Comparison of ENCODE assay signal across 20 cellular contexts in the genomic region with DNA sequence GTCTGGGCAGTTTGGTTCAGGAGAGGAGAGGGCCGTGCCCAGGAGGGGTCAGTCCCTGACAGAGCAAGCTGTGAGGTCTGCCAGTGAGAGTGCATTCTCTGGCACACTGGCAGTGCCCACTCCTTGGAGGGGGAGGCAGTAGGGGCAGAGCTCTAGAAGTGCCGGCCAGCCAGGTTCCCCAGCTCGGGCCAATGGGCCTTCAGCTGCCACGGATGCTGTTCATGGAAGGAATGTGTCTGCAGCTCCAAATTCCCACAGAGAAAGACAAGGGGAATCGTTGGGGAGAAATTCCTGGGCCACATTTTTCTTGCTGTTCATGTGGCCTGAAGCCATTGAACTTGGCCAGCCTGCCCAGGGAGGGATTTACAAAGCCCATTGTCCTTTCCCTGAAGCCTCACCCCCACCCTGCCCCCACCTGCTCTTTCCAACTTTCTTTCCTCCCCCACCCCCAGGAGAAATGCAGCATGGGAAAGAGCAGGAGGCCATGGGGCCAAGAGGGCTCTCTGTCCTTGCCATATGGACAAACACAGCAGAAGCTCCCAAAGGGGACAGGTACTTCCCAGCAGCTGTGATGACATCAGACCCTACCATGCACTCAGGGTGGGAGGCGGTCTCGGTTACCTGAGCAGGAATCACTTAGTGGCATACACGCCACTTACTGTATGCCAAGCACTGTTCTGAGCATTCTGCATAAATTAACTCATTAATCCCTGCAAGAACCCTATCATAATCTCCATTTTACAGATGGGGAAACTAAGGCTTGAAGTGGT.
DNase-seq lines count a peak whose midpoint lies in the region; ATAC-seq, FAIRE-seq and TF ChIP-seq lines count a peak whose summit lies in the region.
"Had no signal": no experiment of that assay in that cellular context is flagged by ENCODE, and none has a peak within 500 bp of the region (broad histone marks: within the 10 kb centered on the region; RNA-seq: fewer than 3 reads in every experiment).

No MANE protein-coding gene starts in this region.

- H3K9ac ChIP-seq in HUES64 (ENCODE audit: low read depth, low read length) (no peak overlapping the region), neuronal stem cell (ENCODE audit: low read depth, low read length, poor library complexity) (no peak overlapping the region)

- H3K9me3 ChIP-seq in HUES64 (ENCODE audit: insufficient read depth, low read depth, low read length): no peaks in the 10 kb centered on the region
- no peaks in the 10 kb centered on the region for H3K9me3 ChIP-seq in neuronal stem cell (replicated peaks in 1 of 2; ENCODE audit: control insufficient read depth in 2 of 2, insufficient read depth in 1 of 2, low read depth in 1 of 2, low read length in 2 of 2)
- H3K9me3 ChIP-seq: colonic mucosa, left lung, sigmoid colon had no signal

- no peak overlapping the region for H3K4me3 Mint-ChIP-seq in stimulated activated memory B cell treated with anti-CD40 and anti-IgM and Interleukin-4, amounts not matched to agents 10 μg/mL and 1 μg/mL and 100 μg/mL, for 72 hours
- H3K4me3 Mint-ChIP-seq: activated T-cell treated with anti-CD3 and anti-CD28 coated beads, Interleukin-2, amount 50 U/mL, for 4 hours; neural crest cell; stimulated activated effector memory CD8-positive, alpha-beta T cell treated with anti-CD3 and anti-CD28 coated beads, Interleukin-12 subunit alpha, Interleukin-12 subunit beta, amount 100 ng/mL, for 72 hours had no signal

- H3K27me3 ChIP-seq in HUES64 (ENCODE audit: insufficient read depth, low read length) (no peaks in the 10 kb centered on the region), neuronal stem cell (ENCODE audit: control insufficient read depth in 3 of 3, insufficient read depth in 3 of 3, low read depth in 1 of 3, low read length in 3 of 3) (no peaks in the 10 kb centered on the region)
- H3K27me3 ChIP-seq: colonic mucosa, left lung, sigmoid colon had no signal

- H3K27ac ChIP-seq in HUES64 (ENCODE audit: low read depth, low read length): peak overlapping the region; percentile 79; the same call in 1 of the 2 replicates
- H3K27ac ChIP-seq in coronary artery: no peak overlapping the region
- no peak overlapping the region for H3K27ac ChIP-seq in neuronal stem cell (replicated peaks; ENCODE audit: low read length)
- H3K27ac ChIP-seq: 22Rv1, colonic mucosa, left lung, sigmoid colon had no signal

- H3K36me3 ChIP-seq in HUES64 (ENCODE audit: insufficient read depth, low read length): no peaks in the 10 kb centered on the region
- H3K36me3 ChIP-seq in neuronal stem cell (replicated peaks in 1 of 2; ENCODE audit: control insufficient read depth in 2 of 2, insufficient read depth in 2 of 2, low read length in 2 of 2): no peaks in the 10 kb centered on the region
- H3K36me3 ChIP-seq: colonic mucosa, left lung, sigmoid colon had no signal

- peak overlapping the region; percentile 64 for H2AK5ac ChIP-seq in neuronal stem cell (ENCODE audit: low read depth, low read length)

- FAIRE-seq in RCC 7860 (lab: Jason Lieb, UNC): no peak
- FAIRE-seq: GM18507 had no signal

- H3K27me3 Mint-ChIP-seq in stimulated activated memory B cell treated with anti-CD40 and anti-IgM and Interleukin-4, amounts not matched to agents 10 μg/mL and 1 μg/mL and 100 μg/mL, for 72 hours: peaks cover 3% of the 10 kb centered on the region

- no peaks in the 10 kb centered on the region for H3K36me3 Mint-ChIP-seq in stimulated activated memory B cell treated with anti-CD40 and anti-IgM and Interleukin-4, amounts not matched to agents 10 μg/mL and 1 μg/mL and 100 μg/mL, for 72 hours
- H3K36me3 Mint-ChIP-seq: stimulated activated effector memory CD8-positive, alpha-beta T cell treated with anti-CD3 and anti-CD28 coated beads, Interleukin-12 subunit alpha, Interleukin-12 subunit beta, amount 100 ng/mL, for 72 hours had no signal

- no peaks in the 10 kb centered on the region for H3K9me3 Mint-ChIP-seq in stimulated activated memory B cell treated with anti-CD40 and anti-IgM and Interleukin-4, amounts not matched to agents 10 μg/mL and 1 μg/mL and 100 μg/mL, for 72 hours
- H3K9me3 Mint-ChIP-seq: activated T-cell treated with anti-CD3 and anti-CD28 coated beads, Interleukin-2, amount 50 U/mL, for 4 hours; neural crest cell; stimulated activated effector memory CD8-positive, alpha-beta T cell treated with anti-CD3 and anti-CD28 coated beads, Interleukin-12 subunit alpha, Interleukin-12 subunit beta, amount 100 ng/mL, for 72 hours had no signal

- H3K27ac Mint-ChIP-seq in stimulated activated memory B cell treated with anti-CD40 and anti-IgM and Interleukin-4, amounts not matched to agents 10 μg/mL and 1 μg/mL and 100 μg/mL, for 72 hours: no peak overlapping the region
- H3K27ac Mint-ChIP-seq: stimulated activated effector memory CD8-positive, alpha-beta T cell treated with anti-CD3 and anti-CD28 coated beads, Interleukin-12 subunit alpha, Interleukin-12 subunit beta, amount 100 ng/mL, for 72 hours had no signal

- H3K4me1 ChIP-seq in HUES64 (ENCODE audit: insufficient read depth, low read length): peaks cover 31% of the 10 kb centered on the region
- H3K4me1 ChIP-seq in neuronal stem cell (ENCODE audit: control insufficient read depth in 2 of 2, insufficient read depth in 1 of 2, low read depth in 1 of 2, low read length in 2 of 2): peaks cover 0 to 4% of the 10 kb centered on the region in 2 donors
- H3K4me1 ChIP-seq: colonic mucosa, left lung had no signal

- H3K4me3 ChIP-seq in HUES64 (ENCODE audit: low read length) (no peak overlapping the region), coronary artery (no peak overlapping the region), neuronal stem cell (ENCODE audit: low read length in 2 of 2) (no peak overlapping the region)
- H3K4me3 ChIP-seq: colonic mucosa, left lung, sigmoid colon had no signal

- no peak overlapping the region for H3K4ac ChIP-seq in neuronal stem cell (ENCODE audit: low read length)

- no peaks in the 10 kb centered on the region for H3K4me1 Mint-ChIP-seq in stimulated activated memory B cell treated with anti-CD40 and anti-IgM and Interleukin-4, amounts not matched to agents 10 μg/mL and 1 μg/mL and 100 μg/mL, for 72 hours
- H3K4me1 Mint-ChIP-seq: stimulated activated effector memory CD8-positive, alpha-beta T cell treated with anti-CD3 and anti-CD28 coated beads, Interleukin-12 subunit alpha, Interleukin-12 subunit beta, amount 100 ng/mL, for 72 hours had no signal

- H4K91ac ChIP-seq in neuronal stem cell (ENCODE audit: low read depth, low read length, poor library complexity): no peak overlapping the region

- no peak overlapping the region for H2BK5ac ChIP-seq in neuronal stem cell (ENCODE audit: low read length)

- ATAC-seq in stimulated activated memory B cell treated with anti-CD40 and anti-IgM and Interleukin-4, amounts not matched to agents 10 μg/mL and 1 μg/mL and 100 μg/mL, for 72 hours: no peak
- ATAC-seq: activated T-cell treated with anti-CD3 and anti-CD28 coated beads, Interleukin-2, amount 50 U/mL, for 4 hours; left lung; stimulated activated effector memory CD8-positive, alpha-beta T cell treated with anti-CD3 and anti-CD28 coated beads, Interleukin-12 subunit alpha, Interleukin-12 subunit beta, amount 100 ng/mL, for 72 hours had no signal

- WGBS in HUES64: 54% methylated on average over 8 of the region's 8 CpGs
- no CpG with 5 or more reads among the region's 8 CpGs for WGBS in neuronal stem cell (ENCODE audit: extremely low coverage in 2 of 2, insufficient read length in 2 of 2, insufficient replicate concordance in 1 of 2), 2 donors

- H2BK15ac ChIP-seq in neuronal stem cell (ENCODE audit: low read length): no peak overlapping the region

- H3K18ac ChIP-seq in neuronal stem cell (ENCODE audit: low read length): peak overlapping the region; percentile 36

- H3K79me1 ChIP-seq in neuronal stem cell (ENCODE audit: low read depth, low read length): no peaks in the 10 kb centered on the region

- H3K4me2 ChIP-seq in neuronal stem cell (ENCODE audit: insufficient read depth, low read length, poor library complexity, severe bottlenecking): no peak overlapping the region

- no peak overlapping the region for H3K14ac ChIP-seq in neuronal stem cell (ENCODE audit: low read length)

- H2BK120ac ChIP-seq in neuronal stem cell (ENCODE audit: low read depth, low read length): no peak overlapping the region

- peak; percentile 7 for DNase-seq in DMS53 (lab: John Stamatoyannopoulos, UW)
- no peak for DNase-seq in DMS53 treated with DMSO at 0.1 percent for 48 hours (lab: John Stamatoyannopoulos, UW; ENCODE audit: unreplicated experiment)
- DNase-seq in coronary artery (ENCODE audit: low spot score): peak; percentile 45
- DNase-seq in neuronal stem cell (ENCODE audit: low spot score): no peak
- DNase-seq in RCC 7860 (ENCODE audit: low spot score): no peak
- no peak for DNase-seq in cerebellum (ENCODE audit: low spot score)
- DNase-seq: activated CD4-positive, alpha-beta T cell treated with anti-CD3 and anti-CD28 coated beads for 4 hours; activated T-cell treated with anti-CD3 and anti-CD28 coated beads, Interleukin-2, amount 50 U/mL, for 4 hours; colonic mucosa; left lung; NCI-H1694; SHP77 treated with DMSO at 0.1 percent for 48 hours; sigmoid colon; stimulated activated CD4-positive, alpha-beta T cell treated with anti-CD3 and anti-CD28 coated beads, Interleukin-4, amount 100 ng/mL, for 4 hours had no signal

- H2AFZ ChIP-seq in neuronal stem cell (ENCODE audit: low read length): no peak overlapping the region

- no peak overlapping the region for H4K8ac ChIP-seq in neuronal stem cell (ENCODE audit: low read depth, low read length)

- no peak overlapping the region for H2BK12ac ChIP-seq in neuronal stem cell (ENCODE audit: low read length)

- H3K23ac ChIP-seq in neuronal stem cell (ENCODE audit: low read depth, low read length, poor library complexity): no peak overlapping the region

- TF ChIP-seq CTCF in coronary artery (IDR thresholded peaks at IDR 0.05): no peak

Comparison
In these comparisons a context has a peak if more than half of its experiments do, and no peak if none do; other contexts are left out.
1. DNase-seq: peak in DMS53 (single experiment) and coronary artery (single experiment); none in DMS53 treated with DMSO at 0.1 percent for 48 hours (single experiment), neuronal stem cell (single experiment), RCC 7860 (single experiment) and cerebellum (single experiment).